Comparison of ENCODE assay signal across 26 cellular contexts in genomic region chr1:237249120-237249519, GRCh38.
"Had no signal": no experiment of that assay in that cellular context is flagged by ENCODE, and none has a peak within 500 bp of the region (broad histone marks: within the 10 kb centered on the region; RNA-seq: fewer than 3 reads in every experiment).

No MANE protein-coding gene starts in this region.

- H3K4me3 ChIP-seq: adrenal gland, Peyer's patch had no signal

- DNase-seq: activated B cell treated with CpG ODN at 0.5 μM for 24 hours; activated CD4-positive, alpha-beta memory T cell treated with anti-CD3 and anti-CD28 coated beads, Interleukin-2, amount 10 ng/mL, durations not matched to agents 7 days and 5 days; activated CD4-positive, alpha-beta T cell treated with anti-CD3 and anti-CD28 coated beads for 1 hour; activated CD4-positive, alpha-beta T cell treated with anti-CD3 and anti-CD28 coated beads, Interleukin-2, amount 10 ng/mL, durations not matched to agents 7 days and 5 days; activated gamma-delta T cell treated with Interleukin-2 at 50 U/mL for 16 hours; activated naive CD4-positive, alpha-beta T cell treated with anti-CD3 and anti-CD28 coated beads, Interleukin-2, amount 10 ng/mL, durations not matched to agents 7 days and 5 days; activated naive CD8-positive, alpha-beta T cell treated with anti-CD3 and anti-CD28 coated beads, Interleukin-2, amount 10 ng/mL, durations not matched to agents 7 days and 5 days; activated T-cell treated with anti-CD3 and anti-CD28 coated beads for 4 hours; activated T-cell treated with anti-CD3 and anti-CD28 coated beads, Interleukin-2, amount 50 U/mL, for 48 hours; adrenal gland; anterior cingulate cortex; cerebellar nuclear complex; NCI-H1092; NCI-H1417; NCI-H1694; NCI-H2029; NCI-H2107; NCI-H345; NCI-H510A treated with DMSO at 0.1 percent for 48 hours; NCI-H69; Peyer's patch; SHP77 treated with DMSO at 0.1 percent for 48 hours; T-helper 17 cell; T1000 had no signal

- H3K9me3 ChIP-seq: adrenal gland, Peyer's patch had no signal

- H3K4me3 Mint-ChIP-seq: activated B cell treated with CpG ODN at 0.5 μM for 24 hours; activated CD4-positive, alpha-beta memory T cell treated with anti-CD3 and anti-CD28 coated beads, Interleukin-2, amount 10 ng/mL, durations not matched to agents 7 days and 5 days; activated CD4-positive, alpha-beta T cell treated with anti-CD3 and anti-CD28 coated beads, Interleukin-2, amount 10 ng/mL, durations not matched to agents 7 days and 5 days; activated naive CD4-positive, alpha-beta T cell treated with anti-CD3 and anti-CD28 coated beads, Interleukin-2, amount 10 ng/mL, durations not matched to agents 7 days and 5 days; activated naive CD8-positive, alpha-beta T cell treated with anti-CD3 and anti-CD28 coated beads, Interleukin-2, amount 10 ng/mL, durations not matched to agents 7 days and 5 days; activated T-helper 17 cell treated with anti-CD3 and anti-CD28 coated beads, Interleukin-2, amount 50 U/mL, for 72 hours; T-helper 17 cell had no signal

- H3K27ac ChIP-seq: adrenal gland, Peyer's patch, RWPE1 had no signal

- H3K4me1 Mint-ChIP-seq: activated B cell treated with CpG ODN at 0.5 μM for 24 hours; activated CD4-positive, alpha-beta memory T cell treated with anti-CD3 and anti-CD28 coated beads, Interleukin-2, amount 10 ng/mL, durations not matched to agents 7 days and 5 days; activated CD4-positive, alpha-beta T cell treated with anti-CD3 and anti-CD28 coated beads, Interleukin-2, amount 10 ng/mL, durations not matched to agents 7 days and 5 days; activated naive CD4-positive, alpha-beta T cell treated with anti-CD3 and anti-CD28 coated beads, Interleukin-2, amount 10 ng/mL, durations not matched to agents 7 days and 5 days; activated naive CD8-positive, alpha-beta T cell treated with anti-CD3 and anti-CD28 coated beads, Interleukin-2, amount 10 ng/mL, durations not matched to agents 7 days and 5 days; activated T-helper 17 cell treated with anti-CD3 and anti-CD28 coated beads, Interleukin-2, amount 50 U/mL, for 72 hours; T-helper 17 cell had no signal

- H3K4me1 ChIP-seq: adrenal gland, Peyer's patch had no signal

- H3K36me3 Mint-ChIP-seq: activated naive CD4-positive, alpha-beta T cell treated with anti-CD3 and anti-CD28 coated beads, Interleukin-2, amount 10 ng/mL, durations not matched to agents 7 days and 5 days; activated naive CD8-positive, alpha-beta T cell treated with anti-CD3 and anti-CD28 coated beads, Interleukin-2, amount 10 ng/mL, durations not matched to agents 7 days and 5 days had no signal

- H3K36me3 ChIP-seq: adrenal gland, Peyer's patch had no signal

- ATAC-seq: activated T-helper 17 cell treated with anti-CD3 and anti-CD28 coated beads, Interleukin-2, amount 50 U/mL, for 72 hours; T-helper 17 cell had no signal

- H3K27ac Mint-ChIP-seq: activated B cell treated with CpG ODN at 0.5 μM for 24 hours; activated CD4-positive, alpha-beta memory T cell treated with anti-CD3 and anti-CD28 coated beads, Interleukin-2, amount 10 ng/mL, durations not matched to agents 7 days and 5 days; activated CD4-positive, alpha-beta T cell treated with anti-CD3 and anti-CD28 coated beads, Interleukin-2, amount 10 ng/mL, durations not matched to agents 7 days and 5 days; activated naive CD4-positive, alpha-beta T cell treated with anti-CD3 and anti-CD28 coated beads, Interleukin-2, amount 10 ng/mL, durations not matched to agents 7 days and 5 days; activated naive CD8-positive, alpha-beta T cell treated with anti-CD3 and anti-CD28 coated beads, Interleukin-2, amount 10 ng/mL, durations not matched to agents 7 days and 5 days; activated T-helper 17 cell treated with anti-CD3 and anti-CD28 coated beads, Interleukin-2, amount 50 U/mL, for 72 hours; T-helper 17 cell had no signal

- H3K27me3 ChIP-seq: adrenal gland, Peyer's patch had no signal

- H3K9me3 Mint-ChIP-seq: activated B cell treated with CpG ODN at 0.5 μM for 24 hours; activated CD4-positive, alpha-beta memory T cell treated with anti-CD3 and anti-CD28 coated beads, Interleukin-2, amount 10 ng/mL, durations not matched to agents 7 days and 5 days; activated CD4-positive, alpha-beta T cell treated with anti-CD3 and anti-CD28 coated beads, Interleukin-2, amount 10 ng/mL, durations not matched to agents 7 days and 5 days; activated naive CD4-positive, alpha-beta T cell treated with anti-CD3 and anti-CD28 coated beads, Interleukin-2, amount 10 ng/mL, durations not matched to agents 7 days and 5 days; activated naive CD8-positive, alpha-beta T cell treated with anti-CD3 and anti-CD28 coated beads, Interleukin-2, amount 10 ng/mL, durations not matched to agents 7 days and 5 days; activated T-helper 17 cell treated with anti-CD3 and anti-CD28 coated beads, Interleukin-2, amount 50 U/mL, for 72 hours had no signal

- H3K27me3 Mint-ChIP-seq: activated B cell treated with CpG ODN at 0.5 μM for 24 hours; activated CD4-positive, alpha-beta memory T cell treated with anti-CD3 and anti-CD28 coated beads, Interleukin-2, amount 10 ng/mL, durations not matched to agents 7 days and 5 days; activated CD4-positive, alpha-beta T cell treated with anti-CD3 and anti-CD28 coated beads, Interleukin-2, amount 10 ng/mL, durations not matched to agents 7 days and 5 days; activated naive CD4-positive, alpha-beta T cell treated with anti-CD3 and anti-CD28 coated beads, Interleukin-2, amount 10 ng/mL, durations not matched to agents 7 days and 5 days; activated naive CD8-positive, alpha-beta T cell treated with anti-CD3 and anti-CD28 coated beads, Interleukin-2, amount 10 ng/mL, durations not matched to agents 7 days and 5 days; activated T-helper 17 cell treated with anti-CD3 and anti-CD28 coated beads, Interleukin-2, amount 50 U/mL, for 72 hours; T-helper 17 cell had no signal
